ENCODE assay signal across 17 cellular contexts in the genomic region with DNA sequence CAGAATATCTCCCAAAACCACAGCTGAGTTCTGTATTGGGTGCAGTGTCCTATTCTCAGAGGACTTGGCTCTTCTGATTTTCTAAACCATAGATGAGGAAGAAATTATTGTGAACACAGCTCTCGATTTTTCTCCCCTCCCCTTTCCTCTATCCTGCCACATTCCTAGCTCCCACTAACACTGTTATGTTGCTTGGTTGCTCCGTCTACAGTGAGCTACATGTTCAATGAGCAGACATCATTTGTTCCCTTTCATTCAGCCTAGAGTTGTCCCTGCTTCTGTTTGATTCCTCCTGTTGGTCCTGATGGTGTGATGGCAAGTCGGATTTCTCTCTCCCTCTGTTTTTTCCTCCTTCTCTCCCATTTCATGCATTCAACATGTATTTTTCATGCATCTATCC.
DNase-seq lines count a peak whose midpoint lies in the region; ATAC-seq and TF ChIP-seq lines count a peak whose summit lies in the region.
"Had no signal": no experiment of that assay in that cellular context is flagged by ENCODE, and none has a peak within 500 bp of the region (broad histone marks: within the 10 kb centered on the region; RNA-seq: fewer than 3 reads in every experiment).

No MANE protein-coding gene starts in this region.

- no peaks in the 10 kb centered on the region for H3K9me3 ChIP-seq in sigmoid colon
- H3K9me3 ChIP-seq: MG63 had no signal

- H3K27ac ChIP-seq in cingulate gyrus (ENCODE audit: low read depth, low read length) (peak overlapping the region; percentile 86), layer of hippocampus (ENCODE audit: low read depth, low read length) (peak overlapping the region; percentile 86), sigmoid colon (peak overlapping the region; percentile 8 to 57 (median 54))
- H3K27ac ChIP-seq: HL-60 had no signal

- H3K27ac Mint-ChIP-seq in activated CD4-positive, alpha-beta T cell treated with anti-CD3 and anti-CD28 coated beads, Interleukin-2, amount 10 ng/mL, durations not matched to agents 24 days and 14 days = no peak overlapping the region
- H3K27ac Mint-ChIP-seq in activated CD4-positive, alpha-beta T cell treated with anti-CD3 and anti-CD28 coated beads for 36 hours = no peak overlapping the region
- H3K27ac Mint-ChIP-seq in stimulated activated memory B cell treated with anti-CD40 and anti-IgM and Interleukin-4, amounts not matched to agents 10 μg/mL and 1 μg/mL and 100 μg/mL, for 72 hours = no peak overlapping the region
- H3K27ac Mint-ChIP-seq: GM23338 had no signal

- peak; percentile 19 for DNase-seq in activated CD4-positive, alpha-beta T cell treated with anti-CD3 and anti-CD28 coated beads, Interleukin-2, amount 10 ng/mL, durations not matched to agents 24 days and 14 days
- DNase-seq in activated CD4-positive, alpha-beta T cell treated with anti-CD3 and anti-CD28 coated beads for 36 hours = no peak
- DNase-seq in sigmoid colon (no peak), A172 (ENCODE audit: low spot score) (no peak)
- DNase-seq: 8988T, DMS 273 treated with DMSO at 0.1 percent for 48 hours, KG1, NCI-H1092 treated with DMSO at 0.1 percent for 48 hours, NCI-H1694 treated with DMSO at 0.1 percent for 48 hours, PC-3 had no signal

- H3K4me3 ChIP-seq in sigmoid colon = no peak overlapping the region
- H3K4me3 ChIP-seq: GM23338, MG63 had no signal

- peaks cover 3% of the 10 kb centered on the region for H3K9me3 Mint-ChIP-seq in activated CD4-positive, alpha-beta T cell treated with anti-CD3 and anti-CD28 coated beads, Interleukin-2, amount 10 ng/mL, durations not matched to agents 24 days and 14 days
- H3K9me3 Mint-ChIP-seq in activated CD4-positive, alpha-beta T cell treated with anti-CD3 and anti-CD28 coated beads for 36 hours (ENCODE audit: low read depth) = peaks cover 7% of the 10 kb centered on the region
- peaks cover 12% of the 10 kb centered on the region for H3K9me3 Mint-ChIP-seq in stimulated activated memory B cell treated with anti-CD40 and anti-IgM and Interleukin-4, amounts not matched to agents 10 μg/mL and 1 μg/mL and 100 μg/mL, for 72 hours

- POLR2A ChIA-PET in activated CD4-positive, alpha-beta T cell treated with anti-CD3 and anti-CD28 coated beads for 36 hours (lab: Charles Lee) = no interaction called here

- TF ChIP-seq EP300 in sigmoid colon (IDR thresholded peaks at IDR 0.05) = no peak

- intact Hi-C loops in activated CD4-positive, alpha-beta T cell treated with anti-CD3 and anti-CD28 coated beads, Interleukin-2, amount 10 ng/mL, durations not matched to agents 24 days and 14 days (cut with micrococcal nuclease) = no loop called here
- intact Hi-C loops in activated CD4-positive, alpha-beta T cell treated with anti-CD3 and anti-CD28 coated beads for 36 hours (cut with DNase I, micrococcal nuclease) = no loop called here
- intact Hi-C loops in sigmoid colon (cut with DNase I) = loop anchor here (2.0 kb wide), 1 partner anchor 262 kb away; a partner anchor contains a TSS

- CTCF ChIA-PET in activated CD4-positive, alpha-beta T cell treated with anti-CD3 and anti-CD28 coated beads for 36 hours (lab: Charles Lee) = interaction anchor here (0.7 to 1.6 kb wide), 2 partner anchors 39 to 986 kb away, joined by 3 to 4 read pairs; no protein-coding TSS in a partner anchor

- H3K27me3 Mint-ChIP-seq in activated CD4-positive, alpha-beta T cell treated with anti-CD3 and anti-CD28 coated beads, Interleukin-2, amount 10 ng/mL, durations not matched to agents 24 days and 14 days = no peaks in the 10 kb centered on the region
- no peaks in the 10 kb centered on the region for H3K27me3 Mint-ChIP-seq in activated CD4-positive, alpha-beta T cell treated with anti-CD3 and anti-CD28 coated beads for 36 hours
- H3K27me3 Mint-ChIP-seq in stimulated activated memory B cell treated with anti-CD40 and anti-IgM and Interleukin-4, amounts not matched to agents 10 μg/mL and 1 μg/mL and 100 μg/mL, for 72 hours = no peaks in the 10 kb centered on the region

- no peak for TF ChIP-seq CTCF in sigmoid colon (IDR thresholded peaks at IDR 0.05)

- H3K36me3 Mint-ChIP-seq in activated CD4-positive, alpha-beta T cell treated with anti-CD3 and anti-CD28 coated beads, Interleukin-2, amount 10 ng/mL, durations not matched to agents 24 days and 14 days (ENCODE audit: low read depth) = no peaks in the 10 kb centered on the region
- H3K36me3 Mint-ChIP-seq in activated CD4-positive, alpha-beta T cell treated with anti-CD3 and anti-CD28 coated beads for 36 hours (ENCODE audit: low read depth) = no peaks in the 10 kb centered on the region
- no peaks in the 10 kb centered on the region for H3K36me3 Mint-ChIP-seq in stimulated activated memory B cell treated with anti-CD40 and anti-IgM and Interleukin-4, amounts not matched to agents 10 μg/mL and 1 μg/mL and 100 μg/mL, for 72 hours

- 84 to 86% methylated on average over 3 of the region's 3 CpGs for WGBS in sigmoid colon, 2 donors

- no peak for ATAC-seq in activated CD4-positive, alpha-beta T cell treated with anti-CD3 and anti-CD28 coated beads for 36 hours
- no peak for ATAC-seq in stimulated activated memory B cell treated with anti-CD40 and anti-IgM and Interleukin-4, amounts not matched to agents 10 μg/mL and 1 μg/mL and 100 μg/mL, for 72 hours
- ATAC-seq in GM18858 (IDR thresholded peaks at IDR 0.05; ENCODE audit: unreplicated experiment) = no peak
- ATAC-seq: GM23338, PC-3 had no signal

- no peak overlapping the region for H3K4me3 Mint-ChIP-seq in activated CD4-positive, alpha-beta T cell treated with anti-CD3 and anti-CD28 coated beads, Interleukin-2, amount 10 ng/mL, durations not matched to agents 24 days and 14 days
- H3K4me3 Mint-ChIP-seq in activated CD4-positive, alpha-beta T cell treated with anti-CD3 and anti-CD28 coated beads for 36 hours = no peak overlapping the region
- H3K4me3 Mint-ChIP-seq in stimulated activated memory B cell treated with anti-CD40 and anti-IgM and Interleukin-4, amounts not matched to agents 10 μg/mL and 1 μg/mL and 100 μg/mL, for 72 hours = no peak overlapping the region
- H3K4me3 Mint-ChIP-seq: GM23338 had no signal

- no peaks in the 10 kb centered on the region for H3K36me3 ChIP-seq in sigmoid colon
- H3K36me3 ChIP-seq: MG63 had no signal

- H3K4me1 Mint-ChIP-seq in activated CD4-positive, alpha-beta T cell treated with anti-CD3 and anti-CD28 coated beads, Interleukin-2, amount 10 ng/mL, durations not matched to agents 24 days and 14 days = no peaks in the 10 kb centered on the region
- H3K4me1 Mint-ChIP-seq in activated CD4-positive, alpha-beta T cell treated with anti-CD3 and anti-CD28 coated beads for 36 hours = no peaks in the 10 kb centered on the region
- no peaks in the 10 kb centered on the region for H3K4me1 Mint-ChIP-seq in stimulated activated memory B cell treated with anti-CD40 and anti-IgM and Interleukin-4, amounts not matched to agents 10 μg/mL and 1 μg/mL and 100 μg/mL, for 72 hours
- H3K4me1 Mint-ChIP-seq: GM23338 had no signal

- no peaks in the 10 kb centered on the region for H3K27me3 ChIP-seq in layer of hippocampus (ENCODE audit: control insufficient read depth, insufficient read depth, low read length)
- H3K27me3 ChIP-seq in sigmoid colon = no peaks in the 10 kb centered on the region
- H3K27me3 ChIP-seq: MG63 had no signal

- peaks cover 0 to 7% (median under 1%) of the 10 kb centered on the region in 4 donors for H3K4me1 ChIP-seq in sigmoid colon

- TF ChIP-seq POLR2A in sigmoid colon (IDR thresholded peaks at IDR 0.05) = no peak
